ENCODE assay signal across 17 cellular contexts in the genomic region with DNA sequence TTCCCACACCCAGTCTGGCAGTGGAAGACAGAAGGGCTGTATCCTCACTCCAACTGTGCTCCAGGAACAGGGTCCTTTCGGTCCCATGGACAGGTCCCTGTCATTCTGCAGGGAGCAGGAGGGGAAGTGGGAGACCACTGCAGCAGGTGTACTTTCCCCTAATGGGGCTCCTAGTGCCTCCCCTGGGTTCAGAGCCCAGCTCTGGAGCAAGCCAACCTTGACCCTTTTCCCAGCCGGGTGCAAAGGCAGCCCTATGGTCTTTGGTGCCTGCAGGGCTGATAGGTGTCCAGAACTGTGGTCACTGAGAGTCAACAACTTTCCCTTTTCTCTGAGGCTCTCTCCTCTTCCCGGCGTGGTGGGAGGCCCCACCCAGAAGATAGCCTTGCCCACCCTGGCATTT.
"Had no signal": no experiment of that assay in that cellular context is flagged by ENCODE, and none has a peak within 500 bp of the region (broad histone marks: within the 10 kb centered on the region; RNA-seq: fewer than 3 reads in every experiment).

No MANE protein-coding gene starts in this region.

- H3K36me3 Mint-ChIP-seq: activated naive CD4-positive, alpha-beta T cell treated with anti-CD3 and anti-CD28 coated beads, Interleukin-2, amount 50 U/mL, for 24 hours had no signal

- DNase-seq: activated CD4-positive, alpha-beta memory T cell treated with anti-CD3 and anti-CD28 coated beads, Interleukin-2, amount 10 ng/mL, durations not matched to agents 7 days and 5 days; activated CD4-positive, alpha-beta T cell treated with anti-CD3 and anti-CD28 coated beads for 36 hours; activated T-cell treated with anti-CD3 and anti-CD28 coated beads, Interleukin-2, amount 50 U/mL, for 24 hours; adrenal gland; colonic mucosa; esophagus squamous epithelium; left ventricle myocardium inferior; small intestine; stimulated activated CD4-positive, alpha-beta T cell treated with anti-CD3 and anti-CD28 coated beads, Interleukin-4, amount 100 ng/mL, for 24 hours; stimulated activated naive CD4-positive, alpha-beta T cell; T-helper 17 cell had no signal

- H3K27me3 ChIP-seq: adrenal gland, colonic mucosa, esophagus squamous epithelium, hepatocyte, neutrophil, right atrium auricular region, vagina had no signal

- H2AFZ ChIP-seq: hepatocyte had no signal

- H3K36me3 ChIP-seq: adrenal gland, colonic mucosa, esophagus squamous epithelium, left ventricle myocardium inferior, neutrophil, right atrium auricular region, tibial artery, vagina had no signal

- H3K4me2 ChIP-seq: hepatocyte had no signal

- H3K4me1 ChIP-seq: colonic mucosa had no signal

- H3K9me3 ChIP-seq: adrenal gland, colonic mucosa, esophagus squamous epithelium, left ventricle myocardium inferior, neutrophil, right atrium auricular region, tibial artery, vagina had no signal

- H3K4me3 ChIP-seq: adrenal gland, colonic mucosa, esophagus squamous epithelium, hepatocyte, left ventricle myocardium inferior, right atrium auricular region, tibial artery, vagina had no signal

- H3K9me3 Mint-ChIP-seq: activated CD4-positive, alpha-beta memory T cell treated with anti-CD3 and anti-CD28 coated beads, Interleukin-2, amount 10 ng/mL, durations not matched to agents 7 days and 5 days; activated naive CD4-positive, alpha-beta T cell treated with anti-CD3 and anti-CD28 coated beads, Interleukin-2, amount 50 U/mL, for 24 hours; activated T-cell treated with anti-CD3 and anti-CD28 coated beads, Interleukin-2, amount 50 U/mL, for 24 hours had no signal

- H3K27ac Mint-ChIP-seq: activated CD4-positive, alpha-beta memory T cell treated with anti-CD3 and anti-CD28 coated beads, Interleukin-2, amount 10 ng/mL, durations not matched to agents 7 days and 5 days; activated CD4-positive, alpha-beta T cell treated with anti-CD3 and anti-CD28 coated beads for 36 hours; activated naive CD4-positive, alpha-beta T cell treated with anti-CD3 and anti-CD28 coated beads, Interleukin-2, amount 50 U/mL, for 24 hours; activated T-cell treated with anti-CD3 and anti-CD28 coated beads, Interleukin-2, amount 50 U/mL, for 24 hours; T-helper 17 cell had no signal

- H3K4me3 Mint-ChIP-seq: activated CD4-positive, alpha-beta memory T cell treated with anti-CD3 and anti-CD28 coated beads, Interleukin-2, amount 10 ng/mL, durations not matched to agents 7 days and 5 days; activated CD4-positive, alpha-beta T cell treated with anti-CD3 and anti-CD28 coated beads for 36 hours; activated naive CD4-positive, alpha-beta T cell treated with anti-CD3 and anti-CD28 coated beads, Interleukin-2, amount 50 U/mL, for 24 hours; activated T-cell treated with anti-CD3 and anti-CD28 coated beads, Interleukin-2, amount 50 U/mL, for 24 hours; T-helper 17 cell had no signal

- H3K27ac ChIP-seq: adrenal gland, colonic mucosa, esophagus squamous epithelium, left ventricle myocardium inferior, neutrophil, right atrium auricular region, tibial artery, vagina had no signal

- H3K4me1 Mint-ChIP-seq: activated CD4-positive, alpha-beta memory T cell treated with anti-CD3 and anti-CD28 coated beads, Interleukin-2, amount 10 ng/mL, durations not matched to agents 7 days and 5 days; activated CD4-positive, alpha-beta T cell treated with anti-CD3 and anti-CD28 coated beads for 36 hours; activated naive CD4-positive, alpha-beta T cell treated with anti-CD3 and anti-CD28 coated beads, Interleukin-2, amount 50 U/mL, for 24 hours; T-helper 17 cell had no signal

- H3K79me2 ChIP-seq: hepatocyte had no signal

- ATAC-seq: activated CD4-positive, alpha-beta T cell treated with anti-CD3 and anti-CD28 coated beads for 36 hours; T-helper 17 cell had no signal

- H3K27me3 Mint-ChIP-seq: activated CD4-positive, alpha-beta T cell treated with anti-CD3 and anti-CD28 coated beads for 36 hours; activated naive CD4-positive, alpha-beta T cell treated with anti-CD3 and anti-CD28 coated beads, Interleukin-2, amount 50 U/mL, for 24 hours had no signal
